In the genomic region with DNA sequence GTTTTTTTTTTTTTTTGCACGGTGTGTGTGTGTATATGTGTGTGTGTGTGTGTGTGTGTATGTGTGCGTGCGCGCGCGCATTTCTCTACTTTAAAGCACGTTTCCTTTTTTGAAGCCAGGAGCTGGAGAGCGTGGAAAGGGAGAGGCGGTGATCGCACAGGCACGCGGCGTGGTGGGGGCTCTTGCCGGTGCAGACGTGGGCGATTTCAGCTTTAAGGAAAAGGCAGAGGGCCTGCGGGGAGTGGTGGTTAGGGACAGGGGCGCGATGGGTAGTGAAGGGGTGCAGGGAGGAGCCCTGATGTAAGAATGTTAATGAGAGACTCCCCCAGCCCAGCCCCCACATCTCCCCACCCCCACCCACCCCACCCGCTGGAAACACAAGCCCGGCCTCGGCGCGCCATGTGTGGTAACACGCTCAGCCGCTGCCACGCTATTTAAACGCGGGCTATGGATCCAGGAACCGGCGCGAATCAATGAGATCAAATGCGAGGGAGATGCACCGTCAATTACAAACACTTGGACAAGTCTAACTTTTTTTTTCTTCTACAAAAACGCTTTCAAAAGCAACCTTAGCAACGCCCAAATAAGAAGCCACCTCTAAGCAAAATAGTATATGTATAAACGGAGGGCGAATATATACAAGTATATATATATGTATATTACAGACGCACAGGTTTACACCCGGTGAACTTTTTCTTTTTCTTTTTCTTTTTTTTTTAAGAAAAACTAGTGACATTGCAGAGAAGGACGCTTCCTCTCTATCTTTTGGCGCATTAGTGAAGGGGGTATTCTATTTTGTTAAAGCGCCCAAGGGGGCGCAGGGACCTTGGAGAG, we compare ENCODE assay signal across 8 cellular contexts. TPM values are rescaled to one million over a fixed set of nuclear protein-coding genes. Genes with fewer than 3 reads are reported as not detected.
DNase-seq lines count a peak whose midpoint lies in the region; ATAC-seq, FAIRE-seq and TF ChIP-seq lines count a peak whose summit lies in the region.

A gene with protein sequence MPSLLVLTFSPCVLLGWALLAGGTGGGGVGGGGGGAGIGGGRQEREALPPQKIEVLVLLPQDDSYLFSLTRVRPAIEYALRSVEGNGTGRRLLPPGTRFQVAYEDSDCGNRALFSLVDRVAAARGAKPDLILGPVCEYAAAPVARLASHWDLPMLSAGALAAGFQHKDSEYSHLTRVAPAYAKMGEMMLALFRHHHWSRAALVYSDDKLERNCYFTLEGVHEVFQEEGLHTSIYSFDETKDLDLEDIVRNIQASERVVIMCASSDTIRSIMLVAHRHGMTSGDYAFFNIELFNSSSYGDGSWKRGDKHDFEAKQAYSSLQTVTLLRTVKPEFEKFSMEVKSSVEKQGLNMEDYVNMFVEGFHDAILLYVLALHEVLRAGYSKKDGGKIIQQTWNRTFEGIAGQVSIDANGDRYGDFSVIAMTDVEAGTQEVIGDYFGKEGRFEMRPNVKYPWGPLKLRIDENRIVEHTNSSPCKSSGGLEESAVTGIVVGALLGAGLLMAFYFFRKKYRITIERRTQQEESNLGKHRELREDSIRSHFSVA (plus strand): TSS at position 463 of the 834 bp plus-strand sequence. CDS start 456 bp downstream, outside the sequence.

- no peaks in the 10 kb centered on the region for H3K9me3 ChIP-seq in RWPE2 (ENCODE audit: severe bottlenecking)
- H3K9me3 ChIP-seq in endothelial cell of umbilical vein (replicated peaks; ENCODE audit: control insufficient read depth, insufficient read depth, low read length) = no peaks in the 10 kb centered on the region
- H3K9me3 ChIP-seq in mucosa of stomach (ENCODE audit: control insufficient read depth, low read length) = no peaks in the 10 kb centered on the region

- no peak for TF ChIP-seq POLR2A in endothelial cell of umbilical vein (IDR thresholded peaks at IDR 0.05; ENCODE audit: low read depth, low read length)

- H3K27me3 ChIP-seq in RWPE2 (ENCODE audit: insufficient read depth, poor library complexity, severe bottlenecking) (peaks cover 26% of the 10 kb centered on the region), endothelial cell of umbilical vein (ENCODE audit: control insufficient read depth in 2 of 2, insufficient read depth in 2 of 2, low read length in 2 of 2) (peaks cover 29 to 49% of the 10 kb centered on the region in 2 experiments), mucosa of stomach (ENCODE audit: control insufficient read depth, insufficient read depth, low read length) (peaks cover 51% of the 10 kb centered on the region)

- BruUV-seq in endothelial cell of umbilical vein (replicated peaks; lab: Mats Ljungman, UMichigan) = no TSS peak

- peak within 1 kb of the TSS; percentile 50 for H3K4me3 ChIP-seq in GM12865 (ENCODE audit: low read depth, low read length)
- H3K4me3 ChIP-seq in RWPE2 (ENCODE audit: severe bottlenecking) = peak within 1 kb of the TSS; percentile 40
- peak within 1 kb of the TSS; percentile 60 to 77 (median 65) for H3K4me3 ChIP-seq in endothelial cell of umbilical vein (replicated peaks in 1 of 3; ENCODE audit: insufficient read depth in 1 of 3, low read depth in 1 of 3, low read length in 3 of 3)
- peak within 1 kb of the TSS; percentile 84 for H3K4me3 ChIP-seq in mucosa of stomach (ENCODE audit: low read length)

- POLR2A ChIA-PET in endothelial cell of umbilical vein (lab: Charles Lee) = no interaction called here

- H3K9me1 ChIP-seq in endothelial cell of umbilical vein (replicated peaks; ENCODE audit: control insufficient read depth, extremely low read depth, insufficient read depth, low read length) = no peaks in the 10 kb centered on the region

- TF ChIP-seq CTCF in GM12865 (IDR thresholded peaks at IDR 0.05; ENCODE audit: insufficient read depth, low read depth, low read length, missing control alignments) (no peak), RWPE2 (IDR thresholded peaks at IDR 0.05; ENCODE audit: poor library complexity, severe bottlenecking) (no peak), endothelial cell of umbilical vein (IDR thresholded peaks at IDR 0.05; ENCODE audit: extremely low read depth in 1 of 2, insufficient read depth in 1 of 2, low read depth in 1 of 2, low read length in 2 of 2) (no peak)

- H3K36me3 ChIP-seq in RWPE2 (ENCODE audit: low read depth) (no peaks in the 10 kb centered on the region), endothelial cell of umbilical vein (ENCODE audit: control insufficient read depth in 2 of 2, extremely low read depth in 1 of 2, insufficient read depth in 2 of 2, low read length in 2 of 2) (no peaks in the 10 kb centered on the region), mucosa of stomach (ENCODE audit: control insufficient read depth, insufficient read depth, low read length) (no peaks in the 10 kb centered on the region)

- peak within 1 kb of the TSS; percentile 11 for H3K9ac ChIP-seq in endothelial cell of umbilical vein (replicated peaks; ENCODE audit: extremely low read depth, insufficient read depth, low read length)
- peak within 1 kb of the TSS; percentile 45 for H3K9ac ChIP-seq in mucosa of stomach (ENCODE audit: low read length)

- no peaks in the 10 kb centered on the region for H3K79me2 ChIP-seq in endothelial cell of umbilical vein (ENCODE audit: control insufficient read depth, insufficient read depth, low read length)

- H3K4me2 ChIP-seq in endothelial cell of umbilical vein (ENCODE audit: insufficient read depth, low read length) = peak within 1 kb of the TSS; percentile 97

- dilution Hi-C loops in endothelial cell of umbilical vein (cut with MboI; ENCODE audit: extremely low pct_ligation_motif_present, low sequenced_read_pairs) = no loop called here

- H3K4me1 ChIP-seq in RWPE2 (ENCODE audit: insufficient read depth, poor library complexity, severe bottlenecking) (no peaks in the 10 kb centered on the region), endothelial cell of umbilical vein (ENCODE audit: control insufficient read depth, extremely low read depth, insufficient read depth, low read length) (peaks cover 11% of the 10 kb centered on the region), mucosa of stomach (ENCODE audit: control insufficient read depth, insufficient read depth, low read length) (peaks cover 4% of the 10 kb centered on the region)

- H2AFZ ChIP-seq in endothelial cell of umbilical vein (ENCODE audit: low read depth, low read length) = peak within 1 kb of the TSS; percentile 95

- ATAC-seq in RWPE2 (ENCODE audit: low read depth) (no peak), HG03175 (IDR thresholded peaks at IDR 0.05; ENCODE audit: unreplicated experiment) (no peak), HG02884 (IDR thresholded peaks at IDR 0.05; ENCODE audit: unreplicated experiment) (no peak), GM18498 (IDR thresholded peaks at IDR 0.05; ENCODE audit: unreplicated experiment) (no peak)

- intact Hi-C loops in endothelial cell of umbilical vein (cut with micrococcal nuclease) = loop anchor here (1.0 to 5.0 kb wide), 3 partner anchors 276 to 712 kb away; no protein-coding TSS in a partner anchor

- FAIRE-seq in endothelial cell of umbilical vein (lab: Jason Lieb, UNC) = no peak

- H4K20me1 ChIP-seq in endothelial cell of umbilical vein (replicated peaks; ENCODE audit: control insufficient read depth, extremely low read depth, insufficient read depth, low read length) = no peaks in the 10 kb centered on the region

- no peak within 1 kb of the TSS for H3K27ac ChIP-seq in RWPE2 (ENCODE audit: poor library complexity, severe bottlenecking)
- no peak within 1 kb of the TSS for H3K27ac ChIP-seq in endothelial cell of umbilical vein (ENCODE audit: insufficient read depth, low read depth, low read length)

- DNase-seq in GM12865 (ENCODE audit: low read depth) = no peak
- no peak for DNase-seq in RWPE2 (ENCODE audit: low spot score)
- DNase-seq in endothelial cell of umbilical vein (ENCODE audit: low read depth, low spot score) = no peak
- DNase-seq in central memory CD4-positive, alpha-beta T cell = no peak

- CTCF ChIA-PET in endothelial cell of umbilical vein (lab: Charles Lee) = interaction anchor here (0.9 to 4.8 kb wide), 4 partner anchors 469 to 712 kb away, joined by 3 to 39 read pairs (median 5); no protein-coding TSS in a partner anchor

TF ChIP-seq in endothelial cell of umbilical vein, 7 proteins besides CTCF, POLR2A, EP300 and RAD21:
- TF ChIP-seq MYC (IDR thresholded peaks at IDR 0.05; ENCODE audit: low read depth, low read length) = no peak
- no peak for TF ChIP-seq JUN (IDR thresholded peaks at IDR 0.05; ENCODE audit: borderline replicate concordance, insufficient read depth, insufficient read length, low read depth)
- TF ChIP-seq POLR2AphosphoS5 (IDR thresholded peaks at IDR 0.05; ENCODE audit: insufficient read depth, low read depth, low read length) = no peak
- no peak for TF ChIP-seq GATA2 (IDR thresholded peaks at IDR 0.05; ENCODE audit: insufficient read depth, insufficient read length, low read depth, low read length)
- TF ChIP-seq MAX (IDR thresholded peaks at IDR 0.05; ENCODE audit: insufficient read depth, insufficient read length) = no peak
- TF ChIP-seq FOS (IDR thresholded peaks at IDR 0.05; ENCODE audit: borderline replicate concordance, insufficient read depth, low read length) = no peak
- no peak for TF ChIP-seq EZH2 (IDR thresholded peaks at IDR 0.05; ENCODE audit: borderline replicate concordance, low read depth, low read length, severe bottlenecking)

RNA-seq across cellular contexts. Expression of the gene that starts here (rescaled TPM):
- 0.37 and 0.53 TPM in 2 replicates for total RNA-seq in endothelial cell of umbilical vein
- 0.01 and 0.03 TPM in 2 replicates for polyA plus RNA-seq in endothelial cell of umbilical vein
- 0.01 and 0.09 TPM in 2 replicates for polyA plus RNA-seq in endothelial cell of umbilical vein (2011; cell fraction: cytosol; rRNA removed)
- 0.38 and 0.41 TPM in 2 replicates for polyA plus RNA-seq in endothelial cell of umbilical vein (2011; cell fraction: nucleus; rRNA removed)
- not detected in 2 replicates for polyA plus RNA-seq in endothelial cell of umbilical vein (2012)
- 0.15 and 0.53 TPM in 2 replicates for polyA minus RNA-seq in endothelial cell of umbilical vein
- 6.1 TPM for polyA minus RNA-seq in endothelial cell of umbilical vein (2011; cell fraction: cytosol; rRNA and poly(A)+ RNA removed)
- 1.4 and 1.9 TPM in 2 replicates for polyA minus RNA-seq in endothelial cell of umbilical vein (2011; cell fraction: nucleus; rRNA and poly(A)+ RNA removed)
